Comparison of ENCODE assay signal across 9 cellular contexts in genomic region chr3:161305095-161305991, GRCh38.
DNase-seq lines count a peak whose midpoint lies in the region; ATAC-seq and TF ChIP-seq lines count a peak whose summit lies in the region.
"Had no signal": no experiment of that assay in that cellular context is flagged by ENCODE, and none has a peak within 500 bp of the region (broad histone marks: within the 10 kb centered on the region; RNA-seq: fewer than 3 reads in every experiment).

No MANE protein-coding gene starts in this region.

- H3K9me3 ChIP-seq in cardiac muscle cell (ENCODE audit: low read depth) (no peaks in the 10 kb centered on the region), smooth muscle cell (replicated peaks; ENCODE audit: low read depth) (no peaks in the 10 kb centered on the region)

- H3K4me3 ChIP-seq in cardiac muscle cell (no peak overlapping the region), smooth muscle cell (no peak overlapping the region)

- no peaks in the 10 kb centered on the region for H4K20me1 ChIP-seq in smooth muscle cell (ENCODE audit: low read depth)

- no peak overlapping the region for H3K4me3 Mint-ChIP-seq in endothelial cell (ENCODE audit: unreplicated experiment)
- H3K4me3 Mint-ChIP-seq: activated naive CD8-positive, alpha-beta T cell had no signal

- no peaks in the 10 kb centered on the region for H3K4me1 Mint-ChIP-seq in endothelial cell (ENCODE audit: unreplicated experiment)

- no peaks in the 10 kb centered on the region for H3K27me3 ChIP-seq in cardiac muscle cell
- H3K27me3 ChIP-seq in smooth muscle cell (ENCODE audit: low read depth): no peaks in the 10 kb centered on the region

- H3K4me1 ChIP-seq in cardiac muscle cell (ENCODE audit: low read depth): no peaks in the 10 kb centered on the region
- H3K4me1 ChIP-seq in smooth muscle cell (ENCODE audit: low read depth): no peaks in the 10 kb centered on the region

- H3K27ac Mint-ChIP-seq in endothelial cell (ENCODE audit: unreplicated experiment): no peak overlapping the region
- H3K27ac Mint-ChIP-seq: activated naive CD8-positive, alpha-beta T cell had no signal

- no peak overlapping the region for H3K4me2 ChIP-seq in smooth muscle cell

- no peak overlapping the region for H2AFZ ChIP-seq in smooth muscle cell (ENCODE audit: low read depth)

- no peak overlapping the region for H3K27ac ChIP-seq in cardiac muscle cell
- no peak overlapping the region for H3K27ac ChIP-seq in smooth muscle cell (ENCODE audit: low read depth)

- intact Hi-C loops in cardiac septum (cut with DNase I): no loop called here

- H3K79me2 ChIP-seq in smooth muscle cell (ENCODE audit: low read depth): no peaks in the 10 kb centered on the region

- H3K9ac ChIP-seq in smooth muscle cell (ENCODE audit: low read depth): no peak overlapping the region

- no peaks in the 10 kb centered on the region for H3K36me3 Mint-ChIP-seq in endothelial cell (ENCODE audit: low read depth, unreplicated experiment)

- H3K27me3 Mint-ChIP-seq in endothelial cell (ENCODE audit: unreplicated experiment): peaks cover 2% of the 10 kb centered on the region

- H3F3A ChIP-seq in smooth muscle cell (ENCODE audit: low read depth): no peaks in the 10 kb centered on the region

- WGBS in smooth muscle cell (ENCODE audit: low lambda C conversion rate): 98% methylated on average over 2 of the region's 2 CpGs

- H3K9me3 Mint-ChIP-seq in endothelial cell (ENCODE audit: unreplicated experiment): no peaks in the 10 kb centered on the region

- peak; percentile 78 for TF ChIP-seq CTCF in cardiac muscle cell (IDR thresholded peaks at IDR 0.05; ENCODE audit: low read depth, low read length)
- TF ChIP-seq CTCF in endothelial cell (IDR thresholded peaks at IDR 0.05; ENCODE audit: unreplicated experiment): peak; percentile 80
- peak; percentile 71 for TF ChIP-seq CTCF in smooth muscle cell (IDR thresholded peaks at IDR 0.05; ENCODE audit: borderline replicate concordance, insufficient read depth, poor library complexity, severe bottlenecking)

- DNase-seq in cardiac muscle cell (ENCODE audit: low read depth in 1 of 2, low spot score in 1 of 2): peak in 1 of 2 donors; percentile 47
- no peak for DNase-seq in cardiac septum (ENCODE audit: low spot score)
- peak; percentile 49 for DNase-seq in NAMALWA (ENCODE audit: low spot score)
- no peak for DNase-seq in endothelial cell (ENCODE audit: low spot score)
- no peak for DNase-seq in smooth muscle cell (lab: John Stamatoyannopoulos, UW; ENCODE audit: unreplicated experiment)
- DNase-seq in C1 segment of cervical spinal cord (lab: John Stamatoyannopoulos, UW): no peak
- DNase-seq in anterior cingulate cortex (lab: John Stamatoyannopoulos, UW): no peak

- ATAC-seq in GM21825 (IDR thresholded peaks at IDR 0.05; ENCODE audit: unreplicated experiment): no peak

- H3K36me3 ChIP-seq in cardiac muscle cell (no peaks in the 10 kb centered on the region), smooth muscle cell (ENCODE audit: low read depth) (no peaks in the 10 kb centered on the region)
